Comparison of ENCODE assay signal across 1 cellular context in the genomic region with DNA sequence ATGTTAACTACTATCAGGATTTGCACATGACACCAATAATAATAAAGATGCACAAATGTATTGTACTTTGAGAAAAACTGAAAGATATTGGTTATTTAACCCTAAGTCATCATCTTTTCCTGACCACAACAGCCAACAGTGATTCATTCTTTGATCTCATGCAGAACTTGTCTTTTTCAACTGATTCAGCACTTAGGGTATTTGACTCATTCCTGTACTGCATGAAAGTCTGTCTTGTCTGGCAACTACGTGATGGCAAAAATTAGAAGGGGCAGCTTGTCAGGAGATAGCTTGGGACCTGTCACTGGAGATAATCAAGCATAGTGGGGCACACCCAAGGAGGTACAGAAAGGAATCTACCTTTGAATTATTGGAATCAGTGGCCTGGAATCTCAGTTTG.
TF ChIP-seq lines count a peak whose summit lies in the region.

No MANE protein-coding gene starts in this region.

TF ChIP-seq in GM12878, 131 proteins besides CTCF, POLR2A, EP300 and RAD21 (continued from another document):
- TF ChIP-seq SP1 (IDR thresholded peaks at IDR 0.05; ENCODE audit: low read depth, low read length) (no peak), ZNF207 (IDR thresholded peaks at IDR 0.05; ENCODE audit: borderline replicate concordance) (no peak), FOXK2 (IDR thresholded peaks at IDR 0.05) (no peak), RELA (IDR thresholded peaks at IDR 0.05; ENCODE audit: borderline replicate concordance, partially characterized antibody) (no peak), SREBF2 (IDR thresholded peaks at IDR 0.05; ENCODE audit: low read length) (no peak), MTA2 (IDR thresholded peaks at IDR 0.05; ENCODE audit: low read depth) (peak; percentile 63), SMARCA5 (IDR thresholded peaks at IDR 0.05) (no peak), MYB (IDR thresholded peaks at IDR 0.05; ENCODE audit: borderline replicate concordance, low read depth, low read length) (no peak), ZZZ3 (IDR thresholded peaks at IDR 0.05; ENCODE audit: control insufficient read depth, insufficient read length, low read depth) (no peak), BCL11A (IDR thresholded peaks at IDR 0.05; ENCODE audit: low read depth, low read length) (peak; percentile 69; the same call in 1 of the 2 replicates), CBX5 (IDR thresholded peaks at IDR 0.05; ENCODE audit: low read depth) (no peak), SREBF1 (IDR thresholded peaks at IDR 0.05; ENCODE audit: low read length) (no peak), HDAC6 (IDR thresholded peaks at IDR 0.05; ENCODE audit: unreplicated experiment) (no peak), ASH2L (IDR thresholded peaks at IDR 0.05; ENCODE audit: borderline replicate concordance, low read depth) (no peak), TCF12 (IDR thresholded peaks at IDR 0.05; ENCODE audit: low read depth, low read length) (no peak), MEF2B (IDR thresholded peaks at IDR 0.05; ENCODE audit: partially characterized antibody, poor library complexity, severe bottlenecking) (no peak)
- TF ChIP-seq, protein P1, sequence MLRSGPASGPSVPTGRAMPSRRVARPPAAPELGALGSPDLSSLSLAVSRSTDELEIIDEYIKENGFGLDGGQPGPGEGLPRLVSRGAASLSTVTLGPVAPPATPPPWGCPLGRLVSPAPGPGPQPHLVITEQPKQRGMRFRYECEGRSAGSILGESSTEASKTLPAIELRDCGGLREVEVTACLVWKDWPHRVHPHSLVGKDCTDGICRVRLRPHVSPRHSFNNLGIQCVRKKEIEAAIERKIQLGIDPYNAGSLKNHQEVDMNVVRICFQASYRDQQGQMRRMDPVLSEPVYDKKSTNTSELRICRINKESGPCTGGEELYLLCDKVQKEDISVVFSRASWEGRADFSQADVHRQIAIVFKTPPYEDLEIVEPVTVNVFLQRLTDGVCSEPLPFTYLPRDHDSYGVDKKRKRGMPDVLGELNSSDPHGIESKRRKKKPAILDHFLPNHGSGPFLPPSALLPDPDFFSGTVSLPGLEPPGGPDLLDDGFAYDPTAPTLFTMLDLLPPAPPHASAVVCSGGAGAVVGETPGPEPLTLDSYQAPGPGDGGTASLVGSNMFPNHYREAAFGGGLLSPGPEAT (IDR thresholded peaks at IDR 0.05; ENCODE audit: low read depth): no peak
